Comparison of ENCODE assay signal across 11 cellular contexts in the genomic region with DNA sequence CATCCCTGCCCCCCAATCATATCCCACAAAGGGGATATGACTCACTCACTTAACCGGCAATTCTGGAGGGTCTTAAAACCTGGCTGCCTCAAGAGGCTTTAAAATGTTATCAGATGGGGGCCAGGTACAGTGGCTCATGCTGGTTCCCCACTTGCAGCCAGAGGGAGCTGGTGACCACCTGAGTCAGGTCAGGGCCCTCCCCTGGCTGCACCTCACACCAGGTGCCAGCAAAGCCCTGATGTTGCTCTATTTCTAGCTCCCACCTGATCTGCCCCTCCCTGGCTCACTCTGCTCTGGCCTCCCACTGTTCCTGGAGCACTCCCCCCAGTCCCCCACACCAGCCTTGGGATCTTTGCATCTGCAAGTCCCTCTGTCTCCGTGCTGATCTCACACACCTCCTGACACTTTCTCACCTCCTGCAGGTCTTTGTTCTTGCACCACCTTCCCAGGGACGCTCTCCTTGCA. TPM values are rescaled to one million over a fixed set of nuclear protein-coding genes. Genes with fewer than 3 reads are reported as not detected.
DNase-seq lines count a peak whose midpoint lies in the region; ATAC-seq, FAIRE-seq and TF ChIP-seq lines count a peak whose summit lies in the region.
"Had no signal": no experiment of that assay in that cellular context is flagged by ENCODE, and none has a peak within 500 bp of the region (broad histone marks: within the 10 kb centered on the region; RNA-seq: fewer than 3 reads in every experiment).

No MANE protein-coding gene starts in this region.

- no peak overlapping the region for H3K23ac ChIP-seq in H1 (ENCODE audit: insufficient read length)

- H4K8ac ChIP-seq in H1 (ENCODE audit: extremely low read depth, insufficient read depth, low read length): no peak overlapping the region

- H3K4me3 ChIP-seq in H1 (ENCODE audit: extremely low read depth in 1 of 4, insufficient read depth in 2 of 4, low read depth in 3 of 4, low read length in 4 of 4): 0 out of 8 replicates have a peak overlapping the region, but pooled peaks of 1 of the 4 experiments have one; percentile 26
- H3K4me3 ChIP-seq in psoas muscle: no peak overlapping the region

- no peak overlapping the region for H3K9ac ChIP-seq in H1 (replicated peaks in 1 of 4; ENCODE audit: extremely low read depth in 1 of 4, low read depth in 3 of 4, low read length in 3 of 4)

- H3K27me3 ChIP-seq in H1 (replicated peaks in 1 of 4; ENCODE audit: control insufficient read depth in 3 of 4, extremely low read depth in 1 of 4, insufficient read depth in 3 of 4, low read length in 3 of 4) (no peaks in the 10 kb centered on the region), psoas muscle (ENCODE audit: insufficient read depth in 3 of 3, low read length in 2 of 3) (no peaks in the 10 kb centered on the region)

- no peaks in the 10 kb centered on the region for H3K36me3 ChIP-seq in H1 (ENCODE audit: control insufficient read depth in 2 of 4, insufficient read depth in 4 of 4, low read length in 3 of 4)
- no peaks in the 10 kb centered on the region for H3K36me3 ChIP-seq in psoas muscle (ENCODE audit: insufficient read depth in 1 of 2, low read depth in 1 of 2)

- H2AFZ ChIP-seq in H1 (ENCODE audit: low read length): no peak overlapping the region

- no peaks in the 10 kb centered on the region for H3K79me1 ChIP-seq in H1 (ENCODE audit: low read depth, low read length)

- peak; percentile 86 for FAIRE-seq in H1 (lab: Jason Lieb, UNC)

- H3K27ac ChIP-seq in H1 (ENCODE audit: low read depth, low read length): no peak overlapping the region
- peak overlapping the region; percentile 16 for H3K27ac ChIP-seq in psoas muscle
- H3K27ac ChIP-seq: 22Rv1, epithelial cell of prostate had no signal

- DNase-seq in DMS53 (lab: John Stamatoyannopoulos, UW): peak; percentile 51
- no peak for DNase-seq in DMS53 treated with DMSO at 0.1 percent for 48 hours (lab: John Stamatoyannopoulos, UW; ENCODE audit: unreplicated experiment)
- DNase-seq in NCI-H345 (lab: John Stamatoyannopoulos, UW): peak; percentile 76
- peak; percentile 75 for DNase-seq in H1 (ENCODE audit: low read depth in 1 of 2, low spot score in 2 of 2)
- no peak for DNase-seq in psoas muscle
- no peak for DNase-seq in CD1c-positive myeloid dendritic cell (ENCODE audit: extremely low spot score)
- DNase-seq: activated T-cell treated with anti-CD3 and anti-CD28 coated beads, Interleukin-2, amount 50 U/mL, for 4 hours had no signal

- H2AK5ac ChIP-seq in H1 (ENCODE audit: low read depth, low read length): no peak overlapping the region

- H2BK12ac ChIP-seq in H1 (ENCODE audit: low read depth, low read length): 0 out of 2 replicates have a peak overlapping the region, but pooled peaks have one; percentile 60

- TF ChIP-seq CTCF in H1 (IDR thresholded peaks at IDR 0.05; ENCODE audit: control extremely low read depth in 1 of 3, insufficient read depth in 1 of 3, low read depth in 1 of 3, low read length in 3 of 3) (peak; percentile 83 to 91 (median 89)), psoas muscle (IDR thresholded peaks at IDR 0.05) (no peak)

- no peaks in the 10 kb centered on the region for H3K23me2 ChIP-seq in H1 (ENCODE audit: low read depth, low read length)

- H2BK20ac ChIP-seq in H1 (ENCODE audit: low read length): no peak overlapping the region

- H3K4me1 ChIP-seq in H1 (replicated peaks in 1 of 4; ENCODE audit: control insufficient read depth in 3 of 4, insufficient read depth in 4 of 4, low read length in 3 of 4): peaks cover 0 to 11% (median 2%) of the 10 kb centered on the region in 4 experiments; a peak in 5 of 7 replicates
- peaks cover 21% of the 10 kb centered on the region for H3K4me1 ChIP-seq in psoas muscle

- WGBS in H1 (ENCODE audit: extremely low coverage in 1 of 2, insufficient coverage in 1 of 2, insufficient read length in 1 of 2, insufficient replicate concordance in 2 of 2, low coverage in 1 of 2, low lambda C conversion rate in 2 of 2, missing lambda C conversion rate in 1 of 2), 2 experiments: 8% methylated on average over 3 of the region's 3 CpGs; no CpG with 5 or more reads in 1 of the 2 experiments
- WGBS in psoas muscle, 3 donors: 14 to 29% (median 21%) methylated on average over 3 of the region's 3 CpGs

- no peak for TF ChIP-seq EP300 in H1 (IDR thresholded peaks at IDR 0.05; ENCODE audit: borderline replicate concordance in 1 of 2, low read depth in 2 of 2, low read length in 2 of 2)

- H4K91ac ChIP-seq in H1 (replicated peaks; ENCODE audit: insufficient read length, low read length): no peak overlapping the region

- no peak overlapping the region for H4K5ac ChIP-seq in H1 (ENCODE audit: insufficient read length, low read depth, low read length)

- TF ChIP-seq POLR2A in H1 (IDR thresholded peaks at IDR 0.05; ENCODE audit: control extremely low read depth in 1 of 2, low read depth in 2 of 2, low read length in 2 of 2): no peak

- H3K9me3 ChIP-seq in H1 (ENCODE audit: insufficient read depth in 2 of 2, low read depth in 1 of 2, low read length in 1 of 2) (no peaks in the 10 kb centered on the region), psoas muscle (no peaks in the 10 kb centered on the region)

- intact Hi-C loops in psoas muscle (cut with DNase I): no loop called here

- H3K4ac ChIP-seq in H1 (replicated peaks; ENCODE audit: insufficient read length, low read depth, low read length): no peak overlapping the region

- H2BK120ac ChIP-seq in H1 (replicated peaks; ENCODE audit: low read depth, low read length): no peak overlapping the region

- H3K56ac ChIP-seq in H1 (replicated peaks; ENCODE audit: insufficient read length, low read depth, low read length): no peak overlapping the region

- no peak overlapping the region for H3K14ac ChIP-seq in H1 (ENCODE audit: insufficient read length)

- H2BK15ac ChIP-seq in H1 (ENCODE audit: low read length): no peak overlapping the region

- TF ChIP-seq RAD21 in H1 (IDR thresholded peaks at IDR 0.05 in 1 of 2, conservative IDR thresholded peaks at IDR 0.05 in 1 of 2; ENCODE audit: low read depth in 2 of 2, low read length in 2 of 2): peak; percentile 67 to 72

- ATAC-seq in psoas muscle: peak; percentile 29 to 54 (median 50)
- no peak for ATAC-seq in HG03159 (IDR thresholded peaks at IDR 0.05; ENCODE audit: unreplicated experiment)
- no peak for ATAC-seq in GM21515 (IDR thresholded peaks at IDR 0.05; ENCODE audit: unreplicated experiment)
- ATAC-seq: activated T-cell treated with anti-CD3 and anti-CD28 coated beads, Interleukin-2, amount 50 U/mL, for 4 hours had no signal

- H3K4me2 ChIP-seq in H1 (ENCODE audit: insufficient read depth in 1 of 2, low read depth in 2 of 2, low read length in 2 of 2): peak overlapping the region; percentile 1 to 49; a peak in 2 of 4 replicates

- POLR2A ChIA-PET in H1 (lab: Charles Lee; ENCODE audit: partially characterized antibody): interaction anchor here (0.7 to 3.8 kb wide), 15 partner anchors 8 to 454 kb away, joined by 3 to 18 read pairs (median 3); no protein-coding TSS in a partner anchor

- H3K79me2 ChIP-seq in H1 (ENCODE audit: control insufficient read depth in 1 of 2, insufficient read depth in 2 of 2, low read length in 2 of 2): no peaks in the 10 kb centered on the region

- CTCF ChIA-PET in H1 (lab: Charles Lee; ENCODE audit: partially characterized antibody): interaction anchor here (0.6 to 13.0 kb wide), 32 partner anchors 9 to 351 kb away, joined by 3 to 105 read pairs (median 4); a partner anchor contains a TSS

- peaks cover 0 to 1% of the 10 kb centered on the region in 2 experiments for H4K20me1 ChIP-seq in H1 (replicated peaks in 1 of 2; ENCODE audit: control insufficient read depth in 1 of 2, insufficient read depth in 2 of 2, low read length in 2 of 2)

- H2BK5ac ChIP-seq in H1 (ENCODE audit: low read depth, low read length): peak overlapping the region; percentile 75

- H3K18ac ChIP-seq in H1 (ENCODE audit: extremely low read depth, low read length): peak overlapping the region; percentile 60; the same call in 1 of the 2 replicates

RNA-seq across cellular contexts. Expression of a gene that starts 14.2 kb away (rescaled TPM):
- total RNA-seq in H1 (2021; fragmentation: NEBNext Ultra II Directional; extraction: Animal tissue kit (Norgen Biotek cat#: 25700)): 12.3 and 14.7 TPM in 2 replicates
- polyA plus RNA-seq in H1 (2011; rRNA removed) (33.7 and 49.9 TPM in 2 replicates), psoas muscle (10 to 100 TPM in 1 of 3 donors, 1 to 10 TPM in 2; 1.6 to 12.6 (median 5.2) TPM)
- polyA plus RNA-seq in H1 (2011; cell fraction: cytosol; rRNA removed): 32.0 TPM
- polyA plus RNA-seq in H1 (2011; cell fraction: nucleus; rRNA removed): 86.2 TPM
- polyA plus RNA-seq in H1 (2012, experiment 1 of 2): 8.3 to 24.9 TPM (median 19.7 TPM) in 4 replicates
- 19.5 TPM for polyA plus RNA-seq in H1 (2012, experiment 2 of 2)
- polyA plus RNA-seq in H1 (2013, experiment 1 of 2): 14.3 TPM
- polyA plus RNA-seq in H1 (2013, experiment 2 of 2): 13.3 TPM
- polyA minus RNA-seq in H1 (2011; rRNA and poly(A)+ RNA removed): 6.3 and 7.6 TPM in 2 replicates
- 16.4 TPM for polyA minus RNA-seq in H1 (2011; cell fraction: cytosol; rRNA and poly(A)+ RNA removed)
- 19.0 TPM for polyA minus RNA-seq in H1 (2011; cell fraction: nucleus; rRNA and poly(A)+ RNA removed)
- 10 to 100 TPM in 2 of 4 donors, 1 to 10 TPM in 2; 2.5 to 17.7 (median 8.1) TPM for total RNA-seq in psoas muscle

RNA-seq across cellular contexts. Expression of a gene that starts 25.5 kb away (rescaled TPM):
- 3.3 and 3.5 TPM in 2 replicates for total RNA-seq in H1 (2021; fragmentation: NEBNext Ultra II Directional; extraction: Animal tissue kit (Norgen Biotek cat#: 25700))
- 3.1 and 4.1 TPM in 2 replicates for polyA plus RNA-seq in H1 (2011; rRNA removed)
- 3.9 TPM for polyA plus RNA-seq in H1 (2011; cell fraction: cytosol; rRNA removed)
- 8.6 TPM for polyA plus RNA-seq in H1 (2011; cell fraction: nucleus; rRNA removed)
- polyA plus RNA-seq in H1 (2012, experiment 1 of 2): 2.8 to 4.5 TPM (median 3.7 TPM) in 4 replicates
- polyA plus RNA-seq in H1 (2012, experiment 2 of 2): 2.3 TPM
- 1.9 TPM for polyA plus RNA-seq in H1 (2013, experiment 1 of 2)
- polyA plus RNA-seq in H1 (2013, experiment 2 of 2): 1.7 TPM
- polyA minus RNA-seq in H1 (2011; rRNA and poly(A)+ RNA removed): 1.5 and 4.7 TPM in 2 replicates
- 3.4 TPM for polyA minus RNA-seq in H1 (2011; cell fraction: cytosol; rRNA and poly(A)+ RNA removed)
- polyA minus RNA-seq in H1 (2011; cell fraction: nucleus; rRNA and poly(A)+ RNA removed): 3.0 TPM
- total RNA-seq in psoas muscle: 100 to 1,000 TPM in 3 of 4 donors, 10 to 100 TPM in 1; 95.9 to 345 (median 218) TPM
- polyA plus RNA-seq in psoas muscle: 100 to 1,000 TPM in 2 of 3 donors, 10 to 100 TPM in 1; 55.6 to 282 (median 248) TPM

RNA-seq across cellular contexts. Expression of a gene that starts 55.6 kb away (rescaled TPM):
- 152 and 154 TPM in 2 replicates for total RNA-seq in H1 (2021; fragmentation: NEBNext Ultra II Directional; extraction: Animal tissue kit (Norgen Biotek cat#: 25700))
- polyA plus RNA-seq in H1 (2011; rRNA removed): 113 and 176 TPM in 2 replicates
- polyA plus RNA-seq in H1 (2011; cell fraction: cytosol; rRNA removed): 103 TPM
- 333 TPM for polyA plus RNA-seq in H1 (2011; cell fraction: nucleus; rRNA removed)
- 101 to 139 TPM (median 129 TPM) in 4 replicates for polyA plus RNA-seq in H1 (2012, experiment 1 of 2)
- polyA plus RNA-seq in H1 (2012, experiment 2 of 2): 109 TPM
- 139 TPM for polyA plus RNA-seq in H1 (2013, experiment 1 of 2)
- 137 TPM for polyA plus RNA-seq in H1 (2013, experiment 2 of 2)
- polyA minus RNA-seq in H1 (2011; rRNA and poly(A)+ RNA removed): 113 and 127 TPM in 2 replicates
- 87.8 TPM for polyA minus RNA-seq in H1 (2011; cell fraction: cytosol; rRNA and poly(A)+ RNA removed)
- 91.4 TPM for polyA minus RNA-seq in H1 (2011; cell fraction: nucleus; rRNA and poly(A)+ RNA removed)
- 10 to 100 TPM; 36.3 to 55.0 (median 38.3) TPM for total RNA-seq in psoas muscle
- 10 to 100 TPM; 15.6 to 33.4 (median 17.4) TPM for polyA plus RNA-seq in psoas muscle

RNA-seq across cellular contexts. Expression of a gene that starts 59.9 kb away (rescaled TPM):
- 0.86 TPM in 1 of 2 replicates, not detected in the other for total RNA-seq in H1 (2021; fragmentation: NEBNext Ultra II Directional; extraction: Animal tissue kit (Norgen Biotek cat#: 25700))
- polyA plus RNA-seq in H1 (2011; rRNA removed) (0.09 and 0.33 TPM in 2 replicates), psoas muscle (under 1 TPM; 0.10 to 0.38 (median 0.13) TPM)
- 0.22 TPM for polyA plus RNA-seq in H1 (2011; cell fraction: cytosol; rRNA removed)
- 0.66 TPM for polyA plus RNA-seq in H1 (2011; cell fraction: nucleus; rRNA removed)
- polyA plus RNA-seq in H1 (2012, experiment 1 of 2): 0.41 to 0.76 TPM (median 0.57 TPM) in 3 of 4 replicates, not detected in the other
- not detected for polyA plus RNA-seq in H1 (2012, experiment 2 of 2)
- 0.10 TPM for polyA plus RNA-seq in H1 (2013, experiment 1 of 2)
- polyA plus RNA-seq in H1 (2013, experiment 2 of 2): 0.37 TPM
- polyA minus RNA-seq in H1 (2011; rRNA and poly(A)+ RNA removed): 1.5 TPM in 1 of 2 replicates, not detected in the other
- polyA minus RNA-seq in H1 (2011; cell fraction: cytosol; rRNA and poly(A)+ RNA removed): not detected
- not detected for polyA minus RNA-seq in H1 (2011; cell fraction: nucleus; rRNA and poly(A)+ RNA removed)
- not detected for total RNA-seq in psoas muscle

Comparison
In these comparisons a context has a peak if more than half of its experiments do, and no peak if none do; other contexts are left out.
1. DNase-seq: peak in DMS53 (single experiment), NCI-H345 (single experiment) and H1 (2 of 2); none in DMS53 treated with DMSO at 0.1 percent for 48 hours (single experiment), psoas muscle (0 of 2) and CD1c-positive myeloid dendritic cell (single experiment).
2. ATAC-seq: peak in psoas muscle (4 of 4); none in HG03159 (single experiment) and GM21515 (single experiment).
3. RNA of a gene that starts 25.5 kb away (total RNA-seq): 95.9 to 345 TPM in psoas muscle; 3.3 to 3.5 TPM in H1; every median in the first group is over 10 times any median in the second.